1 cellular context compared by ENCODE assay signal in the genomic region with DNA sequence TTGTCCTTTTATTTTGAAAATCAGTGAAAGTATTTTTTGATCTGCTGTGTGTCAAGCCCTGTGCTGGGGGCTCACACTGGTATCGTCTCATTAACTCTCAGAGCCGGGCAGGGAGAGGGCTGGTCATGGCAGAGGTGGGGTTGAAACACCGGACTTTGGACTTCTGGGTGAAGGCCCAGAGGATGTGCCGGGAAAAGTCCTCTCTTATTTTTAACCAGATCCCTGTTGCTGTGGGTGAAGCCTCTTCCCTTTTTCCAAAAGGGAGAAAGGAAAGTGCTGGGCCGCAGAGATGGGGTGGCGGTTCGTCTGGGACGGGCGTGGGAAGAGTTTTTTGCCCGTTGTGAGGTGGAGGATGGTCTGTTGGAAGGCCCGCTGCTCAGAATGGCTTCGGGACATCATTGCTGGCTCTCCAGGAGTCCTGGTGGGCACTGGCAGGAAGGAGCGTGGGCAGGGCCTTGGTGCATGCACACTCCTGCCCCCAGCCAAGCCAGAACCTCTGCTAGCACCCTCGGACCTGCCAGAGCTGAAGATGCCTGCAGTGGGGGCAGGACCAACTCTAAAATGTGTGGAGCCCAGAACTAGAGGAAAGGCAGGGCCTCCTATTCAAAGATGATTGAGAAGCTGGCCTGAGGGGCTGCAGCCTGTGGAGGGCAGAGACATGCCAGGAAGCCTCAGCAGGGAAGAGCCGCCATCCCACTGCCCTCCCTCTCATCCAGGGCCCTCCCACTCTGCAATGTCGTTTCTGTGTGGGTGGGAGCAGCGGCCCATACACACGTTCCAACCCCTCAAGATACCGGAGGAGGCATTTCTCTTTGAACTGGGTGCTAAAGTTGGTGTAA.
TF ChIP-seq lines count a peak whose summit lies in the region.

No MANE protein-coding gene starts in this region.

TF ChIP-seq in HepG2, 621 proteins besides CTCF, POLR2A, EP300 and RAD21 (continued from another document and continues in another):
- TF ChIP-seq, protein P1, sequence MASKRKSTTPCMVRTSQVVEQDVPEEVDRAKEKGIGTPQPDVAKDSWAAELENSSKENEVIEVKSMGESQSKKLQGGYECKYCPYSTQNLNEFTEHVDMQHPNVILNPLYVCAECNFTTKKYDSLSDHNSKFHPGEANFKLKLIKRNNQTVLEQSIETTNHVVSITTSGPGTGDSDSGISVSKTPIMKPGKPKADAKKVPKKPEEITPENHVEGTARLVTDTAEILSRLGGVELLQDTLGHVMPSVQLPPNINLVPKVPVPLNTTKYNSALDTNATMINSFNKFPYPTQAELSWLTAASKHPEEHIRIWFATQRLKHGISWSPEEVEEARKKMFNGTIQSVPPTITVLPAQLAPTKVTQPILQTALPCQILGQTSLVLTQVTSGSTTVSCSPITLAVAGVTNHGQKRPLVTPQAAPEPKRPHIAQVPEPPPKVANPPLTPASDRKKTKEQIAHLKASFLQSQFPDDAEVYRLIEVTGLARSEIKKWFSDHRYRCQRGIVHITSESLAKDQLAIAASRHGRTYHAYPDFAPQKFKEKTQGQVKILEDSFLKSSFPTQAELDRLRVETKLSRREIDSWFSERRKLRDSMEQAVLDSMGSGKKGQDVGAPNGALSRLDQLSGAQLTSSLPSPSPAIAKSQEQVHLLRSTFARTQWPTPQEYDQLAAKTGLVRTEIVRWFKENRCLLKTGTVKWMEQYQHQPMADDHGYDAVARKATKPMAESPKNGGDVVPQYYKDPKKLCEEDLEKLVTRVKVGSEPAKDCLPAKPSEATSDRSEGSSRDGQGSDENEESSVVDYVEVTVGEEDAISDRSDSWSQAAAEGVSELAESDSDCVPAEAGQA (IDR thresholded peaks at IDR 0.05; ENCODE audit: low read depth), result no peak
- TF ChIP-seq, protein P1 (CRISPR knock-in tag; IDR thresholded peaks at IDR 0.05; ENCODE audit: borderline replicate concordance), result no peak
- TF ChIP-seq ZEB1 (IDR thresholded peaks at IDR 0.05; ENCODE audit: insufficient replicate concordance, low read depth), result no peak
- TF ChIP-seq HMG20A (CRISPR knock-in tag; IDR thresholded peaks at IDR 0.05; ENCODE audit: borderline replicate concordance), result peak; percentile 53; the same call in 1 of the 2 replicates
- TF ChIP-seq, protein P2, sequence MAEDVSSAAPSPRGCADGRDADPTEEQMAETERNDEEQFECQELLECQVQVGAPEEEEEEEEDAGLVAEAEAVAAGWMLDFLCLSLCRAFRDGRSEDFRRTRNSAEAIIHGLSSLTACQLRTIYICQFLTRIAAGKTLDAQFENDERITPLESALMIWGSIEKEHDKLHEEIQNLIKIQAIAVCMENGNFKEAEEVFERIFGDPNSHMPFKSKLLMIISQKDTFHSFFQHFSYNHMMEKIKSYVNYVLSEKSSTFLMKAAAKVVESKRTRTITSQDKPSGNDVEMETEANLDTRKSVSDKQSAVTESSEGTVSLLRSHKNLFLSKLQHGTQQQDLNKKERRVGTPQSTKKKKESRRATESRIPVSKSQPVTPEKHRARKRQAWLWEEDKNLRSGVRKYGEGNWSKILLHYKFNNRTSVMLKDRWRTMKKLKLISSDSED (CRISPR knock-in tag; IDR thresholded peaks at IDR 0.05), result no peak
- TF ChIP-seq, protein P3, sequence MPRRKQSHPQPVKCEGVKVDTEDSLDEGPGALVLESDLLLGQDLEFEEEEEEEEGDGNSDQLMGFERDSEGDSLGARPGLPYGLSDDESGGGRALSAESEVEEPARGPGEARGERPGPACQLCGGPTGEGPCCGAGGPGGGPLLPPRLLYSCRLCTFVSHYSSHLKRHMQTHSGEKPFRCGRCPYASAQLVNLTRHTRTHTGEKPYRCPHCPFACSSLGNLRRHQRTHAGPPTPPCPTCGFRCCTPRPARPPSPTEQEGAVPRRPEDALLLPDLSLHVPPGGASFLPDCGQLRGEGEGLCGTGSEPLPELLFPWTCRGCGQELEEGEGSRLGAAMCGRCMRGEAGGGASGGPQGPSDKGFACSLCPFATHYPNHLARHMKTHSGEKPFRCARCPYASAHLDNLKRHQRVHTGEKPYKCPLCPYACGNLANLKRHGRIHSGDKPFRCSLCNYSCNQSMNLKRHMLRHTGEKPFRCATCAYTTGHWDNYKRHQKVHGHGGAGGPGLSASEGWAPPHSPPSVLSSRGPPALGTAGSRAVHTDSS (CRISPR knock-in tag; conservative IDR thresholded peaks at IDR 0.05), result no peak
- TF ChIP-seq, protein P4, sequence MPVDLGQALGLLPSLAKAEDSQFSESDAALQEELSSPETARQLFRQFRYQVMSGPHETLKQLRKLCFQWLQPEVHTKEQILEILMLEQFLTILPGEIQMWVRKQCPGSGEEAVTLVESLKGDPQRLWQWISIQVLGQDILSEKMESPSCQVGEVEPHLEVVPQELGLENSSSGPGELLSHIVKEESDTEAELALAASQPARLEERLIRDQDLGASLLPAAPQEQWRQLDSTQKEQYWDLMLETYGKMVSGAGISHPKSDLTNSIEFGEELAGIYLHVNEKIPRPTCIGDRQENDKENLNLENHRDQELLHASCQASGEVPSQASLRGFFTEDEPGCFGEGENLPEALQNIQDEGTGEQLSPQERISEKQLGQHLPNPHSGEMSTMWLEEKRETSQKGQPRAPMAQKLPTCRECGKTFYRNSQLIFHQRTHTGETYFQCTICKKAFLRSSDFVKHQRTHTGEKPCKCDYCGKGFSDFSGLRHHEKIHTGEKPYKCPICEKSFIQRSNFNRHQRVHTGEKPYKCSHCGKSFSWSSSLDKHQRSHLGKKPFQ (CRISPR knock-in tag; IDR thresholded peaks at IDR 0.05; ENCODE audit: insufficient replicate concordance), result no peak
- TF ChIP-seq MYC (CRISPR knock-in tag; IDR thresholded peaks at IDR 0.05; ENCODE audit: borderline replicate concordance), result no peak
- no peak for TF ChIP-seq NONO (IDR thresholded peaks at IDR 0.05)
- no peak for TF ChIP-seq NONO (CRISPR knock-in tag; conservative IDR thresholded peaks at IDR 0.05)
- TF ChIP-seq MTF2 (CRISPR knock-in tag; IDR thresholded peaks at IDR 0.05; ENCODE audit: borderline replicate concordance), result no peak
- no peak for TF ChIP-seq ZNF619 (CRISPR knock-in tag; IDR thresholded peaks at IDR 0.05)
- TF ChIP-seq, protein P5, sequence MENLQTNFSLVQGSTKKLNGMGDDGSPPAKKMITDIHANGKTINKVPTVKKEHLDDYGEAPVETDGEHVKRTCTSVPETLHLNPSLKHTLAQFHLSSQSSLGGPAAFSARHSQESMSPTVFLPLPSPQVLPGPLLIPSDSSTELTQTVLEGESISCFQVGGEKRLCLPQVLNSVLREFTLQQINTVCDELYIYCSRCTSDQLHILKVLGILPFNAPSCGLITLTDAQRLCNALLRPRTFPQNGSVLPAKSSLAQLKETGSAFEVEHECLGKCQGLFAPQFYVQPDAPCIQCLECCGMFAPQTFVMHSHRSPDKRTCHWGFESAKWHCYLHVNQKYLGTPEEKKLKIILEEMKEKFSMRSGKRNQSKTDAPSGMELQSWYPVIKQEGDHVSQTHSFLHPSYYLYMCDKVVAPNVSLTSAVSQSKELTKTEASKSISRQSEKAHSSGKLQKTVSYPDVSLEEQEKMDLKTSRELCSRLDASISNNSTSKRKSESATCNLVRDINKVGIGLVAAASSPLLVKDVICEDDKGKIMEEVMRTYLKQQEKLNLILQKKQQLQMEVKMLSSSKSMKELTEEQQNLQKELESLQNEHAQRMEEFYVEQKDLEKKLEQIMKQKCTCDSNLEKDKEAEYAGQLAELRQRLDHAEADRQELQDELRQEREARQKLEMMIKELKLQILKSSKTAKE (CRISPR knock-in tag; IDR thresholded peaks at IDR 0.05; ENCODE audit: borderline replicate concordance), result no peak
- peak; percentile 49 for TF ChIP-seq YY1 (IDR thresholded peaks at IDR 0.05; ENCODE audit: insufficient read depth, insufficient replicate concordance, low read depth, low read length)
- TF ChIP-seq GATAD2A (CRISPR knock-in tag; IDR thresholded peaks at IDR 0.05), result peak; percentile 87
- TF ChIP-seq, protein P6, sequence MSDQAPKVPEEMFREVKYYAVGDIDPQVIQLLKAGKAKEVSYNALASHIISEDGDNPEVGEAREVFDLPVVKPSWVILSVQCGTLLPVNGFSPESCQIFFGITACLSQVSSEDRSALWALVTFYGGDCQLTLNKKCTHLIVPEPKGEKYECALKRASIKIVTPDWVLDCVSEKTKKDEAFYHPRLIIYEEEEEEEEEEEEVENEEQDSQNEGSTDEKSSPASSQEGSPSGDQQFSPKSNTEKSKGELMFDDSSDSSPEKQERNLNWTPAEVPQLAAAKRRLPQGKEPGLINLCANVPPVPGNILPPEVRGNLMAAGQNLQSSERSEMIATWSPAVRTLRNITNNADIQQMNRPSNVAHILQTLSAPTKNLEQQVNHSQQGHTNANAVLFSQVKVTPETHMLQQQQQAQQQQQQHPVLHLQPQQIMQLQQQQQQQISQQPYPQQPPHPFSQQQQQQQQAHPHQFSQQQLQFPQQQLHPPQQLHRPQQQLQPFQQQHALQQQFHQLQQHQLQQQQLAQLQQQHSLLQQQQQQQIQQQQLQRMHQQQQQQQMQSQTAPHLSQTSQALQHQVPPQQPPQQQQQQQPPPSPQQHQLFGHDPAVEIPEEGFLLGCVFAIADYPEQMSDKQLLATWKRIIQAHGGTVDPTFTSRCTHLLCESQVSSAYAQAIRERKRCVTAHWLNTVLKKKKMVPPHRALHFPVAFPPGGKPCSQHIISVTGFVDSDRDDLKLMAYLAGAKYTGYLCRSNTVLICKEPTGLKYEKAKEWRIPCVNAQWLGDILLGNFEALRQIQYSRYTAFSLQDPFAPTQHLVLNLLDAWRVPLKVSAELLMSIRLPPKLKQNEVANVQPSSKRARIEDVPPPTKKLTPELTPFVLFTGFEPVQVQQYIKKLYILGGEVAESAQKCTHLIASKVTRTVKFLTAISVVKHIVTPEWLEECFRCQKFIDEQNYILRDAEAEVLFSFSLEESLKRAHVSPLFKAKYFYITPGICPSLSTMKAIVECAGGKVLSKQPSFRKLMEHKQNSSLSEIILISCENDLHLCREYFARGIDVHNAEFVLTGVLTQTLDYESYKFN (CRISPR knock-in tag; conservative IDR thresholded peaks at IDR 0.05), result peak; percentile 71
- no peak for TF ChIP-seq NCOA1 (CRISPR knock-in tag; IDR thresholded peaks at IDR 0.05)
- TF ChIP-seq ZNF263 (CRISPR knock-in tag; IDR thresholded peaks at IDR 0.05), result no peak
- 0 out of 2 replicates have a peak, but pooled peaks have one; percentile 56 for TF ChIP-seq ZBTB38 (CRISPR knock-in tag; IDR thresholded peaks at IDR 0.05)
- TF ChIP-seq ZNF567 (CRISPR knock-in tag; IDR thresholded peaks at IDR 0.05; ENCODE audit: borderline replicate concordance), result no peak
- TF ChIP-seq, protein P7, sequence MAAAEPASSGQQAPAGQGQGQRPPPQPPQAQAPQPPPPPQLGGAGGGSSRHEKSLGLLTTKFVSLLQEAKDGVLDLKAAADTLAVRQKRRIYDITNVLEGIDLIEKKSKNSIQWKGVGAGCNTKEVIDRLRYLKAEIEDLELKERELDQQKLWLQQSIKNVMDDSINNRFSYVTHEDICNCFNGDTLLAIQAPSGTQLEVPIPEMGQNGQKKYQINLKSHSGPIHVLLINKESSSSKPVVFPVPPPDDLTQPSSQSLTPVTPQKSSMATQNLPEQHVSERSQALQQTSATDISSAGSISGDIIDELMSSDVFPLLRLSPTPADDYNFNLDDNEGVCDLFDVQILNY (CRISPR knock-in tag; conservative IDR thresholded peaks at IDR 0.05), result no peak
- TF ChIP-seq ZNF572 (CRISPR knock-in tag; IDR thresholded peaks at IDR 0.05), result no peak
- TF ChIP-seq MBD4 (IDR thresholded peaks at IDR 0.05; ENCODE audit: borderline replicate concordance, low read length), result no peak
- TF ChIP-seq, protein P8, sequence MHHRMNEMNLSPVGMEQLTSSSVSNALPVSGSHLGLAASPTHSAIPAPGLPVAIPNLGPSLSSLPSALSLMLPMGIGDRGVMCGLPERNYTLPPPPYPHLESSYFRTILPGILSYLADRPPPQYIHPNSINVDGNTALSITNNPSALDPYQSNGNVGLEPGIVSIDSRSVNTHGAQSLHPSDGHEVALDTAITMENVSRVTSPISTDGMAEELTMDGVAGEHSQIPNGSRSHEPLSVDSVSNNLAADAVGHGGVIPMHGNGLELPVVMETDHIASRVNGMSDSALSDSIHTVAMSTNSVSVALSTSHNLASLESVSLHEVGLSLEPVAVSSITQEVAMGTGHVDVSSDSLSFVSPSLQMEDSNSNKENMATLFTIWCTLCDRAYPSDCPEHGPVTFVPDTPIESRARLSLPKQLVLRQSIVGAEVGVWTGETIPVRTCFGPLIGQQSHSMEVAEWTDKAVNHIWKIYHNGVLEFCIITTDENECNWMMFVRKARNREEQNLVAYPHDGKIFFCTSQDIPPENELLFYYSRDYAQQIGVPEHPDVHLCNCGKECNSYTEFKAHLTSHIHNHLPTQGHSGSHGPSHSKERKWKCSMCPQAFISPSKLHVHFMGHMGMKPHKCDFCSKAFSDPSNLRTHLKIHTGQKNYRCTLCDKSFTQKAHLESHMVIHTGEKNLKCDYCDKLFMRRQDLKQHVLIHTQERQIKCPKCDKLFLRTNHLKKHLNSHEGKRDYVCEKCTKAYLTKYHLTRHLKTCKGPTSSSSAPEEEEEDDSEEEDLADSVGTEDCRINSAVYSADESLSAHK (CRISPR knock-in tag; IDR thresholded peaks at IDR 0.05; ENCODE audit: borderline replicate concordance), result no peak
- TF ChIP-seq, protein P9, sequence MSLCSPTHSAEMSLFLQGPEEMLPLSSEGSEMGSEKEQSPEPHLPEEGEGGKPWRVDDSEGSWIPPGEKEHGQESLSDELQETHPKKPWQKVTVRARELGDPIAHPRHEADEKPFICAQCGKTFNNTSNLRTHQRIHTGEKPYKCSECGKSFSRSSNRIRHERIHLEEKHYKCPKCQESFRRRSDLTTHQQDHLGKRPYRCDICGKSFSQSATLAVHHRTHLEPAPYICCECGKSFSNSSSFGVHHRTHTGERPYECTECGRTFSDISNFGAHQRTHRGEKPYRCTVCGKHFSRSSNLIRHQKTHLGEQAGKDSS (CRISPR knock-in tag; IDR thresholded peaks at IDR 0.05; ENCODE audit: borderline replicate concordance, low read depth), result no peak
- TF ChIP-seq ZSCAN30 (CRISPR knock-in tag; IDR thresholded peaks at IDR 0.05), result no peak
- TF ChIP-seq ZNF816 (CRISPR knock-in tag; IDR thresholded peaks at IDR 0.05; ENCODE audit: borderline replicate concordance), result no peak
- TF ChIP-seq PHF21A (CRISPR knock-in tag; IDR thresholded peaks at IDR 0.05), result peak; percentile 64; the same call in 1 of the 2 replicates
